ENCODE assay signal across 1 cellular context in genomic region chr18:31243740-31244512, GRCh38.
TF ChIP-seq lines count a peak whose summit lies in the region.

No MANE protein-coding gene starts in this region.

TF ChIP-seq in HepG2, 621 proteins besides CTCF, POLR2A, EP300 and RAD21 (continued from another document and continues in another):
- peak; percentile 64; the same call in 1 of the 2 replicates for TF ChIP-seq ZNF503 (CRISPR knock-in tag; IDR thresholded peaks at IDR 0.05)
- TF ChIP-seq ZNF484 (CRISPR knock-in tag; IDR thresholded peaks at IDR 0.05; ENCODE audit: borderline replicate concordance, low read depth), result no peak
- TF ChIP-seq ZFYVE20 (CRISPR knock-in tag; IDR thresholded peaks at IDR 0.05; ENCODE audit: borderline replicate concordance, low read depth), result no peak
- no peak for TF ChIP-seq ZFAT (CRISPR knock-in tag; conservative IDR thresholded peaks at IDR 0.05)
- TF ChIP-seq IRF2 (CRISPR knock-in tag; IDR thresholded peaks at IDR 0.05), result peak; percentile 75
- no peak for TF ChIP-seq NFIB (CRISPR knock-in tag; IDR thresholded peaks at IDR 0.05; ENCODE audit: borderline replicate concordance)
- peak in 1 of 2 experiments; percentile 79; a peak in 2 of 4 replicates for TF ChIP-seq KLF16 (CRISPR knock-in tag; IDR thresholded peaks at IDR 0.05)
- TF ChIP-seq MYC (CRISPR knock-in tag; IDR thresholded peaks at IDR 0.05; ENCODE audit: borderline replicate concordance), result peak; percentile 74
- peak; percentile 36; the same call in 1 of the 2 replicates for TF ChIP-seq ZNF609 (CRISPR knock-in tag; IDR thresholded peaks at IDR 0.05; ENCODE audit: borderline replicate concordance)
- no peak for TF ChIP-seq ZNF274 (CRISPR knock-in tag; IDR thresholded peaks at IDR 0.05)
- 0 out of 2 replicates have a peak, but pooled peaks have one; percentile 38 for TF ChIP-seq ATF2 (CRISPR knock-in tag; IDR thresholded peaks at IDR 0.05)
- no peak for TF ChIP-seq ATM (IDR thresholded peaks at IDR 0.05; ENCODE audit: borderline replicate concordance)
- 0 out of 2 replicates have a peak, but pooled peaks have one; percentile 48 for TF ChIP-seq ZNF766 (CRISPR knock-in tag; IDR thresholded peaks at IDR 0.05; ENCODE audit: borderline replicate concordance)
- no peak for TF ChIP-seq GMEB1 (CRISPR knock-in tag; IDR thresholded peaks at IDR 0.05; ENCODE audit: borderline replicate concordance)
- peak; percentile 92 for TF ChIP-seq MAX (IDR thresholded peaks at IDR 0.05)
- TF ChIP-seq MEIS1 (CRISPR knock-in tag; IDR thresholded peaks at IDR 0.05; ENCODE audit: borderline replicate concordance), result no peak
- TF ChIP-seq NONO (IDR thresholded peaks at IDR 0.05), result no peak
- TF ChIP-seq NONO (CRISPR knock-in tag; conservative IDR thresholded peaks at IDR 0.05), result 0 out of 2 replicates have a peak, but pooled peaks have one; percentile 37
- TF ChIP-seq CCDC6 (CRISPR knock-in tag; IDR thresholded peaks at IDR 0.05), result no peak
- TF ChIP-seq ZNF12 (CRISPR knock-in tag; IDR thresholded peaks at IDR 0.05), result peak; percentile 68
- no peak for TF ChIP-seq ZNF34 (CRISPR knock-in tag; IDR thresholded peaks at IDR 0.05; ENCODE audit: borderline replicate concordance)
- TF ChIP-seq TARDBP (CRISPR knock-in tag; IDR thresholded peaks at IDR 0.05), result peak; percentile 59
- peak; percentile 74; the same call in 1 of the 2 replicates for TF ChIP-seq ZC3H4 (CRISPR knock-in tag; IDR thresholded peaks at IDR 0.05; ENCODE audit: borderline replicate concordance)
- peak; percentile 91 for TF ChIP-seq ARID5B (CRISPR knock-in tag; IDR thresholded peaks at IDR 0.05)
- no peak for TF ChIP-seq NR0B2 (CRISPR knock-in tag; IDR thresholded peaks at IDR 0.05)
- no peak for TF ChIP-seq ZNF333 (CRISPR knock-in tag; IDR thresholded peaks at IDR 0.05; ENCODE audit: borderline replicate concordance)
- no peak for TF ChIP-seq IRX3 (CRISPR knock-in tag; IDR thresholded peaks at IDR 0.05; ENCODE audit: borderline replicate concordance, low read depth)
- peak; percentile 57 for TF ChIP-seq PPARG (CRISPR knock-in tag; conservative IDR thresholded peaks at IDR 0.05)
- peak; percentile 63; the same call in 1 of the 2 replicates for TF ChIP-seq THRA (CRISPR knock-in tag; IDR thresholded peaks at IDR 0.05; ENCODE audit: borderline replicate concordance)
- TF ChIP-seq ARID4A (CRISPR knock-in tag; IDR thresholded peaks at IDR 0.05; ENCODE audit: borderline replicate concordance), result peak; percentile 37; the same call in 1 of the 2 replicates
- TF ChIP-seq ZNF414 (CRISPR knock-in tag; IDR thresholded peaks at IDR 0.05), result peak; percentile 59; the same call in 1 of the 2 replicates
- TF ChIP-seq NCOR1 (IDR thresholded peaks at IDR 0.05; ENCODE audit: borderline replicate concordance, low read length), result peak; percentile 67; the same call in 1 of the 2 replicates
- TF ChIP-seq RBM22 (optimal IDR thresholded peaks at IDR 0.05; ENCODE audit: low read length), result no peak
- TF ChIP-seq ZNF382 (CRISPR knock-in tag; IDR thresholded peaks at IDR 0.05; ENCODE audit: borderline replicate concordance), result no peak
